ENCODE assay signal across 12 cellular contexts in genomic region chr11:130383363-130384168, GRCh38. TPM values are rescaled to one million over a fixed set of nuclear protein-coding genes. Genes with fewer than 3 reads are reported as not detected.
A peak's percentile ranks its signal among the peaks of the same experiment; 100 is the strongest.
DNase-seq lines count a peak whose midpoint lies in the region; ATAC-seq and TF ChIP-seq lines count a peak whose summit lies in the region.
"Had no signal": no experiment of that assay in that cellular context is flagged by ENCODE, and none has a peak within 500 bp of the region (broad histone marks: within the 10 kb centered on the region; RNA-seq: fewer than 3 reads in every experiment).

No MANE protein-coding gene starts in this region.

- no peak for TF ChIP-seq CTCF in astrocyte of the cerebellum (IDR thresholded peaks at IDR 0.05; ENCODE audit: low read depth, low read length, missing control alignments)

- H3K4me3 ChIP-seq in astrocyte of the cerebellum (ENCODE audit: low read depth, low read length): no peak overlapping the region
- H3K4me3 ChIP-seq: esophagus muscularis mucosa, K562 had no signal

- in situ Hi-C loops in astrocyte of the cerebellum (cut with HindIII; ENCODE audit: low sequenced_read_pairs): loop anchor here (25.0 kb wide), 1 partner anchor 171 kb away; no protein-coding TSS in a partner anchor

- ATAC-seq in GM19035 (IDR thresholded peaks at IDR 0.05; ENCODE audit: unreplicated experiment): no peak
- ATAC-seq in GM18520 (IDR thresholded peaks at IDR 0.05; ENCODE audit: unreplicated experiment): no peak
- ATAC-seq: K562 had no signal

- DNase-seq in AG20443 (ENCODE audit: low spot score) (peak; percentile 56), HS-27A (ENCODE audit: low read depth) (peak; percentile 73), astrocyte of the cerebellum (ENCODE audit: low read depth) (peak; percentile 100), mesenteric fat pad (ENCODE audit: low spot score) (peak; percentile 43), HUDEP-2 (lab: John Stamatoyannopoulos, UW; ENCODE audit: unreplicated experiment in 76 of 76) (no peak)
- DNase-seq in effector CD4-positive, alpha-beta T cell: no peak
- DNase-seq: posterior cingulate gyrus, SHP77 had no signal

RNA-seq across cellular contexts. Expression of gene ADAMTS8, which starts 44.8 kb away (rescaled TPM):
- total RNA-seq in mesenteric fat pad: 0.42 TPM
- total RNA-seq: K562 had no signal

Comparison
In these comparisons a context has a peak if more than half of its experiments do, and no peak if none do; other contexts are left out.
1. DNase-seq: peak in AG20443 (single experiment), HS-27A (single experiment), astrocyte of the cerebellum (single experiment) and mesenteric fat pad (single experiment); none in HUDEP-2 (0 of 76) and effector CD4-positive, alpha-beta T cell (single experiment).